Comparison of ENCODE assay signal across 1 cellular context in the genomic region with DNA sequence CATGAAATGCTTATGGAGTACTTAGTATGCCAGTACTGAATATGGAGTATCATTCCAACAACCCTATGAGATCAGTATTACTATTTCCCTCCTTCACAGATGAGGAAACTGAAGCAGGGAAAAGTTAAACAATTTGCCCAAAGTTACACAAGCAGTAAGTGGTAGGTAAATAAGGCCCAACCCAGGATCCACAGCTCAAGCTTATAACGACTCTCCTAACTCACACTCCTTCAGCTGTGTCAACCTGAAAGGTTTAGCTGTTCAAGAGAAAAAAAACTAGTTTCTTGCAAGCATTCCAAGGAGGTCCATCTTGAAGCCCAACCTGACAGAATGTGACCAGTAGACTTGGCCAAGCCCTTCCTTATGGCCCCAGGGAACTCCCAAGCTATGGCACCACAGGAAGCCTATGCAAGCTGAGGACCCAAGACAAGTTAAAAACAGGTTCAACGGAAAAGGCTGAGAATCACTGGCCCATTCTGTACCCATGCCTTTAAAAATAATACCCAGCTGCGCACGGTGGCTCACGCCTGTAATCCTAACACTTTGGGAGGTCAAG.
TF ChIP-seq lines count a peak whose summit lies in the region.

No MANE protein-coding gene starts in this region.

TF ChIP-seq in HepG2, 621 proteins besides CTCF, POLR2A, EP300 and RAD21:
- TF ChIP-seq, protein P1, sequence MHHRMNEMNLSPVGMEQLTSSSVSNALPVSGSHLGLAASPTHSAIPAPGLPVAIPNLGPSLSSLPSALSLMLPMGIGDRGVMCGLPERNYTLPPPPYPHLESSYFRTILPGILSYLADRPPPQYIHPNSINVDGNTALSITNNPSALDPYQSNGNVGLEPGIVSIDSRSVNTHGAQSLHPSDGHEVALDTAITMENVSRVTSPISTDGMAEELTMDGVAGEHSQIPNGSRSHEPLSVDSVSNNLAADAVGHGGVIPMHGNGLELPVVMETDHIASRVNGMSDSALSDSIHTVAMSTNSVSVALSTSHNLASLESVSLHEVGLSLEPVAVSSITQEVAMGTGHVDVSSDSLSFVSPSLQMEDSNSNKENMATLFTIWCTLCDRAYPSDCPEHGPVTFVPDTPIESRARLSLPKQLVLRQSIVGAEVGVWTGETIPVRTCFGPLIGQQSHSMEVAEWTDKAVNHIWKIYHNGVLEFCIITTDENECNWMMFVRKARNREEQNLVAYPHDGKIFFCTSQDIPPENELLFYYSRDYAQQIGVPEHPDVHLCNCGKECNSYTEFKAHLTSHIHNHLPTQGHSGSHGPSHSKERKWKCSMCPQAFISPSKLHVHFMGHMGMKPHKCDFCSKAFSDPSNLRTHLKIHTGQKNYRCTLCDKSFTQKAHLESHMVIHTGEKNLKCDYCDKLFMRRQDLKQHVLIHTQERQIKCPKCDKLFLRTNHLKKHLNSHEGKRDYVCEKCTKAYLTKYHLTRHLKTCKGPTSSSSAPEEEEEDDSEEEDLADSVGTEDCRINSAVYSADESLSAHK (CRISPR knock-in tag; IDR thresholded peaks at IDR 0.05; ENCODE audit: borderline replicate concordance): no peak
- TF ChIP-seq, protein P2, sequence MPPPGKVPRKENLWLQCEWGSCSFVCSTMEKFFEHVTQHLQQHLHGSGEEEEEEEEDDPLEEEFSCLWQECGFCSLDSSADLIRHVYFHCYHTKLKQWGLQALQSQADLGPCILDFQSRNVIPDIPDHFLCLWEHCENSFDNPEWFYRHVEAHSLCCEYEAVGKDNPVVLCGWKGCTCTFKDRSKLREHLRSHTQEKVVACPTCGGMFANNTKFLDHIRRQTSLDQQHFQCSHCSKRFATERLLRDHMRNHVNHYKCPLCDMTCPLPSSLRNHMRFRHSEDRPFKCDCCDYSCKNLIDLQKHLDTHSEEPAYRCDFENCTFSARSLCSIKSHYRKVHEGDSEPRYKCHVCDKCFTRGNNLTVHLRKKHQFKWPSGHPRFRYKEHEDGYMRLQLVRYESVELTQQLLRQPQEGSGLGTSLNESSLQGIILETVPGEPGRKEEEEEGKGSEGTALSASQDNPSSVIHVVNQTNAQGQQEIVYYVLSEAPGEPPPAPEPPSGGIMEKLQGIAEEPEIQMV (CRISPR knock-in tag; IDR thresholded peaks at IDR 0.05; ENCODE audit: low read depth): no peak
- TF ChIP-seq FOXA3 (CRISPR knock-in tag; IDR thresholded peaks at IDR 0.05): peak; percentile 77
- TF ChIP-seq FOXA1 (IDR thresholded peaks at IDR 0.05): no peak
- peak; percentile 70 for TF ChIP-seq FOXA1 (CRISPR knock-in tag; IDR thresholded peaks at IDR 0.05)
- TF ChIP-seq CEBPG (CRISPR knock-in tag; IDR thresholded peaks at IDR 0.05): peak; percentile 38
